ENCODE assay signal across 22 cellular contexts in genomic region chr5:66684663-66685062, GRCh38.
"Had no signal": no experiment of that assay in that cellular context is flagged by ENCODE, and none has a peak within 500 bp of the region (broad histone marks: within the 10 kb centered on the region; RNA-seq: fewer than 3 reads in every experiment).

No MANE protein-coding gene starts in this region.

- H3K9me3 Mint-ChIP-seq: mesothelial cell of epicardium had no signal

- DNase-seq: dermis blood vessel endothelial cell; dorsolateral prefrontal cortex; effector CD4-positive, alpha-beta T cell; effector memory CD4-positive, alpha-beta T cell; foreskin keratinocyte; heart left ventricle; hypothalamus; immature natural killer cell; islet precursor cell; kidney; kidney glomerular epithelial cell; left cardiac atrium; left lung; left ventricle myocardium superior; lower lobe of right lung; mesenchymal stem cell; mucosa of descending colon had no signal

- H3K27ac Mint-ChIP-seq: immature natural killer cell, mesothelial cell of epicardium had no signal

- H3K27me3 ChIP-seq: dorsolateral prefrontal cortex, esophagus muscularis mucosa, foreskin keratinocyte, gastroesophageal sphincter, heart left ventricle, hepatocyte, left lung had no signal

- H3K27ac ChIP-seq: coronary artery, dorsolateral prefrontal cortex, esophagus muscularis mucosa, foreskin keratinocyte, gastroesophageal sphincter, heart left ventricle, hepatocyte, left lung, lower lobe of right lung had no signal

- H3K9me3 ChIP-seq: esophagus muscularis mucosa, gastroesophageal sphincter, heart left ventricle, left lung, lower lobe of right lung, mucosa of descending colon had no signal

- H3K36me3 ChIP-seq: esophagus muscularis mucosa, gastroesophageal sphincter, heart left ventricle, left lung, lower lobe of right lung had no signal

- H3K4me3 Mint-ChIP-seq: immature natural killer cell, mesothelial cell of epicardium had no signal

- H3K4me1 ChIP-seq: esophagus muscularis mucosa, foreskin keratinocyte, gastroesophageal sphincter, left lung, lower lobe of right lung had no signal

- H3K4me1 Mint-ChIP-seq: immature natural killer cell, mesothelial cell of epicardium had no signal

- H3K4me3 ChIP-seq: coronary artery, dorsolateral prefrontal cortex, esophagus muscularis mucosa, gastroesophageal sphincter, heart left ventricle, hepatocyte, left lung, lower lobe of right lung, mucosa of descending colon had no signal

- H3K36me3 Mint-ChIP-seq: immature natural killer cell, mesothelial cell of epicardium had no signal

- ATAC-seq: foreskin keratinocyte, gastroesophageal sphincter, heart left ventricle, left lung, left ventricle myocardium superior, lower lobe of right lung, mucosa of descending colon had no signal
